In genomic region chr2:204154863-204155262, GRCh38 we compare ENCODE assay signal across 28 cellular contexts.
"Had no signal": no experiment of that assay in that cellular context is flagged by ENCODE, and none has a peak within 500 bp of the region (broad histone marks: within the 10 kb centered on the region; RNA-seq: fewer than 3 reads in every experiment).

No MANE protein-coding gene starts in this region.

- H3K27me3 ChIP-seq: colonic mucosa, esophagus muscularis mucosa, esophagus squamous epithelium, gastrocnemius medialis, gastroesophageal sphincter, heart left ventricle, heart right ventricle had no signal

- H3K36me3 ChIP-seq: colonic mucosa, esophagus muscularis mucosa, esophagus squamous epithelium, gastrocnemius medialis, gastroesophageal sphincter, heart left ventricle, heart right ventricle had no signal

- H3K4me1 ChIP-seq: colonic mucosa, esophagus squamous epithelium, foreskin keratinocyte, gastrocnemius medialis had no signal

- H3K27ac ChIP-seq: colonic mucosa, coronary artery, dorsolateral prefrontal cortex, epithelial cell of prostate, esophagus muscularis mucosa, esophagus squamous epithelium, foreskin keratinocyte, gastrocnemius medialis, gastroesophageal sphincter, heart left ventricle, heart right ventricle had no signal

- H3K9me3 ChIP-seq: colonic mucosa, esophagus squamous epithelium, gastrocnemius medialis had no signal

- H3K4me3 ChIP-seq: colonic mucosa, coronary artery, dorsolateral prefrontal cortex, esophagus muscularis mucosa, esophagus squamous epithelium, gastrocnemius medialis, gastroesophageal sphincter, heart left ventricle, heart right ventricle had no signal

- FAIRE-seq: colon, endometrium, endothelial cell of umbilical vein, frontal cortex had no signal

- DNase-seq: colonic mucosa; cortex of kidney; dermis blood vessel endothelial cell; dorsolateral prefrontal cortex; effector CD4-positive, alpha-beta T cell; effector CD8-positive, alpha-beta T cell; effector memory CD4-positive, alpha-beta T cell; effector memory CD8-positive, alpha-beta T cell; endodermal cell; erythroblast; esophagus squamous epithelium; foreskin fibroblast; foreskin keratinocyte; foreskin melanocyte; gastrocnemius medialis; glutamatergic neuron; head of caudate nucleus; heart left ventricle; heart right ventricle had no signal

- ATAC-seq: effector memory CD8-positive, alpha-beta T cell; esophagus mucosa; foreskin keratinocyte; gastrocnemius medialis; gastroesophageal sphincter; heart left ventricle; heart right ventricle had no signal
